27 cellular contexts compared by ENCODE assay signal in genomic region chr2:170393861-170394498, GRCh38.
"Had no signal": no experiment of that assay in that cellular context is flagged by ENCODE, and none has a peak within 500 bp of the region (broad histone marks: within the 10 kb centered on the region; RNA-seq: fewer than 3 reads in every experiment).

No MANE protein-coding gene starts in this region.

- H3K27ac ChIP-seq: ascending aorta, brain microvascular endothelial cell, coronary artery, dorsolateral prefrontal cortex had no signal

- FAIRE-seq: bronchial epithelial cell, frontal cortex had no signal

- H3K9me3 ChIP-seq: ascending aorta had no signal

- H3K4me3 ChIP-seq: ascending aorta, coronary artery, dorsolateral prefrontal cortex had no signal

- H3K36me3 ChIP-seq: ascending aorta, brain microvascular endothelial cell had no signal

- DNase-seq: activated CD4-positive, alpha-beta memory T cell treated with anti-CD3 and anti-CD28 coated beads, Interleukin-2, amount 10 ng/mL, durations not matched to agents 7 days and 5 days; activated CD4-positive, alpha-beta T cell treated with anti-CD3 and anti-CD28 coated beads for 36 hours; activated CD4-positive, alpha-beta T cell treated with anti-CD3 and anti-CD28 coated beads, Interleukin-2, amount 10 ng/mL, durations not matched to agents 7 days and 5 days; activated CD4-positive, alpha-beta T cell treated with anti-CD3 and anti-CD28 coated beads, Interleukin-2, amount 50 U/mL, for 4 hours; activated CD4-positive, CD25-positive, alpha-beta regulatory T cell; activated CD4-positive, CD25-positive, alpha-beta regulatory T cell treated with anti-CD3 and anti-CD28 coated beads, Interleukin-2, amount 50 U/mL, for 72 hours; activated CD8-positive, alpha-beta memory T cell treated with anti-CD3 and anti-CD28 coated beads, Interleukin-2, amount 50 U/mL, for 48 hours; activated gamma-delta T cell; activated naive CD4-positive, alpha-beta T cell; activated naive CD4-positive, alpha-beta T cell treated with anti-CD3 and anti-CD28 coated beads, Interleukin-2, amount 10 ng/mL, durations not matched to agents 7 days and 5 days; activated naive CD8-positive, alpha-beta T cell treated with anti-CD3 and anti-CD28 coated beads, Interleukin-2, amount 10 ng/mL, durations not matched to agents 7 days and 5 days; activated T-cell treated with anti-CD3 and anti-CD28 coated beads for 4 hours; activated T-cell treated with anti-CD3 and anti-CD28 coated beads, Interleukin-2, amount 50 U/mL, for 24 hours; activated T-cell treated with anti-CD3 and anti-CD28 coated beads, Interleukin-2, amount 50 U/mL, for 72 hours; brain microvascular endothelial cell; dorsolateral prefrontal cortex; effector memory CD4-positive, alpha-beta T cell; endodermal cell; foreskin fibroblast; head of caudate nucleus; T-helper 2 cell had no signal

- ATAC-seq: activated CD4-positive, alpha-beta T cell treated with anti-CD3 and anti-CD28 coated beads for 36 hours; activated naive CD4-positive, alpha-beta T cell treated with anti-CD3 and anti-CD28 coated beads, Interleukin-2, amount 50 U/mL, for 72 hours; activated T-cell treated with anti-CD3 and anti-CD28 coated beads, Interleukin-2, amount 50 U/mL, for 72 hours; esophagus mucosa had no signal

- H3K4me1 ChIP-seq: ascending aorta had no signal

- H3K27me3 ChIP-seq: ascending aorta, brain microvascular endothelial cell had no signal
